In the genomic region with DNA sequence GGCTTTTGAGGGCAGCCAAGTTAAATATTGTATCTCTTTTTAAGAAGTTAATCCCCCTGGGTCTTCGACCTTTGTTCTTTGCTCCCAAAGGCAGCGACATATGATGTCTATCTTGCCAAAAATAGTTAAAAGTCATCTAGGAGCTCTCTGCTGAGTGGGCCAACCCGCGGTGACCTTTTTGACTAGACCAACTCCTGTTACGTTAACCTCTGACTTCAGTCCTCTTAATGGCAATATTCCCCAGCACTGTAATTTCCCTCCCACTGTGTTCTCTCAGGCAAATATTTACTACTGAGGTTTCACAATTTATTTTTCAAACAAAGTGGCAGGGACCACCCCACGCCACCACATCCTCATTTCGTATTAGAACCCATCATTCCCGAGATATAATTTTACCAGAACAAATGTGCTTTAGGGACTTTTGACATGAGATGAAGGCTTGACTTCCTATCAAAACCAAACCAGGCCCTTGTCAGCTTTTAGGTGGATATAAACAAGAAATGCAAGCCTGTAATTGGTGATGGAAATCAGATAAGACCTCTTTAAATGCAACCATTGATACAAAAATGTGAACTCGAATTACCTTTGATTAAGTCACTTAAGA, we compare ENCODE assay signal across 19 cellular contexts.
DNase-seq lines count a peak whose midpoint lies in the region; ATAC-seq, FAIRE-seq and TF ChIP-seq lines count a peak whose summit lies in the region.
"Had no signal": no experiment of that assay in that cellular context is flagged by ENCODE, and none has a peak within 500 bp of the region (broad histone marks: within the 10 kb centered on the region; RNA-seq: fewer than 3 reads in every experiment).

No MANE protein-coding gene starts in this region.

- H3K9me3 Mint-ChIP-seq in osteocyte (ENCODE audit: unreplicated experiment) = no peaks in the 10 kb centered on the region

- ATAC-seq in heart right ventricle = no peak

- no peak for TF ChIP-seq CTCF in HEK293 (tag by site-specific recombination; IDR thresholded peaks at IDR 0.05)
- no peak for TF ChIP-seq CTCF in kidney (IDR thresholded peaks at IDR 0.05; ENCODE audit: borderline replicate concordance, extremely low read depth, insufficient read depth)
- no peak for TF ChIP-seq CTCF in osteocyte (IDR thresholded peaks at IDR 0.05)
- TF ChIP-seq CTCF in heart right ventricle (IDR thresholded peaks at IDR 0.05) = no peak

- POLR2A ChIA-PET in HEK293 (lab: Yijun Ruan, JAX) = no interaction called here

- H3K27me3 ChIP-seq in heart right ventricle = no peaks in the 10 kb centered on the region

- H3K9ac ChIP-seq in kidney (ENCODE audit: low read length in 2 of 2) = no peak overlapping the region

- CTCF ChIA-PET in HEK293 (lab: Yijun Ruan, JAX) = no interaction called here

- H3K36me3 ChIP-seq in HEK293 (ENCODE audit: control insufficient read depth in 2 of 2, insufficient read depth in 1 of 2, low read length in 2 of 2) (no peaks in the 10 kb centered on the region), kidney (ENCODE audit: control insufficient read depth in 1 of 2, insufficient read depth in 2 of 2, low read length in 2 of 2) (no peaks in the 10 kb centered on the region), heart right ventricle (no peaks in the 10 kb centered on the region)

- no peaks in the 10 kb centered on the region for H3K36me3 Mint-ChIP-seq in osteocyte (ENCODE audit: unreplicated experiment)
- H3K36me3 Mint-ChIP-seq: CD14-positive monocyte had no signal

- peak; percentile 79 for DNase-seq in NCI-H2227 treated with DMSO at 0.1 percent for 48 hours (lab: John Stamatoyannopoulos, UW)
- no peak for DNase-seq in kidney
- peak; percentile 9 for DNase-seq in putamen (ENCODE audit: low spot score)
- DNase-seq in NCI-H2081 treated with DMSO at 0.1 percent for 48 hours (lab: John Stamatoyannopoulos, UW) = no peak
- no peak for DNase-seq in osteocyte (ENCODE audit: extremely low spot score, unreplicated experiment)
- DNase-seq in heart right ventricle = no peak
- DNase-seq: HCEC 1CT; KG1; NCI-H1436 treated with DMSO at 0.1 percent for 48 hours; NCI-H446; NCI-H526 treated with DMSO at 0.1 percent for 48 hours; NK-92 treated with Interleukin-12 subunit alpha and Interleukin-12 subunit beta, amount 100 ng/mL, for 24 hours; Right ventricle myocardium superior; T-helper 1 cell; T-helper 9 cell had no signal

- H3K4me1 ChIP-seq in HEK293 (ENCODE audit: control insufficient read depth, insufficient read depth, low read length) (peaks cover 7% of the 10 kb centered on the region), kidney (ENCODE audit: control insufficient read depth in 1 of 2, insufficient read depth in 1 of 2, low read depth in 1 of 2, low read length in 2 of 2) (peaks cover 0 to 7% of the 10 kb centered on the region in 2 donors), heart right ventricle (no peaks in the 10 kb centered on the region)

- intact Hi-C loops in kidney (cut with DNase I) = no loop called here
- intact Hi-C loops in heart right ventricle (cut with DNase I) = no loop called here

- no peak overlapping the region for H3K27ac ChIP-seq in HEK293 (ENCODE audit: extremely low read depth, low read depth, low read length)
- peak overlapping the region in 1 of 2 donors; percentile 16 for H3K27ac ChIP-seq in kidney (ENCODE audit: low read depth in 2 of 2, low read length in 2 of 2)
- no peak overlapping the region for H3K27ac ChIP-seq in heart right ventricle

- no peak overlapping the region for H3K4me3 Mint-ChIP-seq in osteocyte (ENCODE audit: unreplicated experiment)
- H3K4me3 Mint-ChIP-seq: CD14-positive monocyte had no signal

- H3K27ac Mint-ChIP-seq in osteocyte (ENCODE audit: unreplicated experiment) = no peak overlapping the region
- H3K27ac Mint-ChIP-seq: CD14-positive monocyte had no signal

- 60 to 82% methylated on average over 9 of the region's 9 CpGs for WGBS in heart right ventricle, 2 donors

- H3K4me1 Mint-ChIP-seq in osteocyte (ENCODE audit: unreplicated experiment) = no peaks in the 10 kb centered on the region
- H3K4me1 Mint-ChIP-seq: CD14-positive monocyte had no signal

- peak; percentile 66 for FAIRE-seq in kidney (lab: Jason Lieb, UNC)
- FAIRE-seq: G401.6, RCC 7860 had no signal

- no peak overlapping the region for H3K4me3 ChIP-seq in HEK293 (ENCODE audit: low read depth, low read length)
- no peak overlapping the region for H3K4me3 ChIP-seq in kidney (ENCODE audit: low read length in 2 of 2)
- H3K4me3 ChIP-seq in heart right ventricle = no peak overlapping the region

- peaks cover 7% of the 10 kb centered on the region for H3K27me3 Mint-ChIP-seq in osteocyte (ENCODE audit: unreplicated experiment)

- H3K9me3 ChIP-seq in HEK293 (ENCODE audit: control insufficient read depth, insufficient read depth, low read depth, low read length) = no peaks in the 10 kb centered on the region
- no peaks in the 10 kb centered on the region for H3K9me3 ChIP-seq in kidney (ENCODE audit: control insufficient read depth in 1 of 2, low read length in 2 of 2)
- peaks cover 0 to 7% (median 0%) of the 10 kb centered on the region in 11 donors for H3K9me3 ChIP-seq in heart right ventricle

TF ChIP-seq in HEK293, 187 proteins besides CTCF, POLR2A, EP300 and RAD21 (continues in another document):
- no peak for TF ChIP-seq MYNN (tag by site-specific recombination; IDR thresholded peaks at IDR 0.05; ENCODE audit: borderline replicate concordance)
- TF ChIP-seq, protein P1, sequence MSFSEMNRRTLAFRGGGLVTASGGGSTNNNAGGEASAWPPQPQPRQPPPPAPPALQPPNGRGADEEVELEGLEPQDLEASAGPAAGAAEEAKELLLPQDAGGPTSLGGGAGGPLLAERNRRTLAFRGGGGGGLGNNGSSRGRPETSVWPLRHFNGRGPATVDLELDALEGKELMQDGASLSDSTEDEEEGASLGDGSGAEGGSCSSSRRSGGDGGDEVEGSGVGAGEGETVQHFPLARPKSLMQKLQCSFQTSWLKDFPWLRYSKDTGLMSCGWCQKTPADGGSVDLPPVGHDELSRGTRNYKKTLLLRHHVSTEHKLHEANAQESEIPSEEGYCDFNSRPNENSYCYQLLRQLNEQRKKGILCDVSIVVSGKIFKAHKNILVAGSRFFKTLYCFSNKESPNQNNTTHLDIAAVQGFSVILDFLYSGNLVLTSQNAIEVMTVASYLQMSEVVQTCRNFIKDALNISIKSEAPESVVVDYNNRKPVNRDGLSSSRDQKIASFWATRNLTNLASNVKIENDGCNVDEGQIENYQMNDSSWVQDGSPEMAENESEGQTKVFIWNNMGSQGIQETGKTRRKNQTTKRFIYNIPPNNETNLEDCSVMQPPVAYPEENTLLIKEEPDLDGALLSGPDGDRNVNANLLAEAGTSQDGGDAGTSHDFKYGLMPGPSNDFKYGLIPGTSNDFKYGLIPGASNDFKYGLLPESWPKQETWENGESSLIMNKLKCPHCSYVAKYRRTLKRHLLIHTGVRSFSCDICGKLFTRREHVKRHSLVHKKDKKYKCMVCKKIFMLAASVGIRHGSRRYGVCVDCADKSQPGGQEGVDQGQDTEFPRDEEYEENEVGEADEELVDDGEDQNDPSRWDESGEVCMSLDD (tag by site-specific recombination; IDR thresholded peaks at IDR 0.05) = no peak
- no peak for TF ChIP-seq ZNF76 (tag by site-specific recombination; IDR thresholded peaks at IDR 0.05; ENCODE audit: borderline replicate concordance, low read depth)
- no peak for TF ChIP-seq ZNF549 (tag by site-specific recombination; IDR thresholded peaks at IDR 0.05)
- TF ChIP-seq GLI2 (tag by site-specific recombination; IDR thresholded peaks at IDR 0.05; ENCODE audit: borderline replicate concordance, low read depth) = no peak
- peak; percentile 75; the same call in 1 of the 2 replicates for TF ChIP-seq TCF7L2 (IDR thresholded peaks at IDR 0.05; ENCODE audit: borderline replicate concordance, low read depth, low read length)
- no peak for TF ChIP-seq ZNF37A (tag by site-specific recombination; IDR thresholded peaks at IDR 0.05)
- TF ChIP-seq PATZ1 (tag by site-specific recombination; IDR thresholded peaks at IDR 0.05) = no peak
- TF ChIP-seq ZNF488 (tag by site-specific recombination; IDR thresholded peaks at IDR 0.05) = no peak
- TF ChIP-seq ZNF239 (tag by site-specific recombination; IDR thresholded peaks at IDR 0.05) = no peak
- TF ChIP-seq FEZF1 (tag by site-specific recombination; IDR thresholded peaks at IDR 0.05) = 0 out of 2 replicates have a peak, but pooled peaks have one; percentile 34
- TF ChIP-seq, protein P2, sequence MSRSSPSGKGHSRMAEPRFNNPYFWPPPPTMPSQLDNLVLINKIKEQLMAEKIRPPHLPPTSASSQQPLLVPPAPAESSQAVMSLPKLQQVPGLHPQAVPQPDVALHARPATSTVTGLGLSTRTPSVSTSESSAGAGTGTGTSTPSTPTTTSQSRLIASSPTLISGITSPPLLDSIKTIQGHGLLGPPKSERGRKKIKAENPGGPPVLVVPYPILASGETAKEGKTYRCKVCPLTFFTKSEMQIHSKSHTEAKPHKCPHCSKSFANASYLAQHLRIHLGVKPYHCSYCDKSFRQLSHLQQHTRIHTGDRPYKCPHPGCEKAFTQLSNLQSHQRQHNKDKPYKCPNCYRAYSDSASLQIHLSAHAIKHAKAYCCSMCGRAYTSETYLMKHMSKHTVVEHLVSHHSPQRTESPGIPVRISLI (tag by site-specific recombination; IDR thresholded peaks at IDR 0.05) = no peak
- TF ChIP-seq ZBTB1 (tag by site-specific recombination; IDR thresholded peaks at IDR 0.05) = no peak
- no peak for TF ChIP-seq ZNF561 (tag by site-specific recombination; IDR thresholded peaks at IDR 0.05; ENCODE audit: borderline replicate concordance)

Comparison
In these comparisons a context has a peak if more than half of its experiments do, and no peak if none do; other contexts are left out.
1. DNase-seq: peak in NCI-H2227 treated with DMSO at 0.1 percent for 48 hours (single experiment) and putamen (single experiment); none in kidney (single experiment), NCI-H2081 treated with DMSO at 0.1 percent for 48 hours (single experiment), osteocyte (single experiment) and heart right ventricle (0 of 2).